ENCODE assay signal across 1 cellular context in the genomic region with DNA sequence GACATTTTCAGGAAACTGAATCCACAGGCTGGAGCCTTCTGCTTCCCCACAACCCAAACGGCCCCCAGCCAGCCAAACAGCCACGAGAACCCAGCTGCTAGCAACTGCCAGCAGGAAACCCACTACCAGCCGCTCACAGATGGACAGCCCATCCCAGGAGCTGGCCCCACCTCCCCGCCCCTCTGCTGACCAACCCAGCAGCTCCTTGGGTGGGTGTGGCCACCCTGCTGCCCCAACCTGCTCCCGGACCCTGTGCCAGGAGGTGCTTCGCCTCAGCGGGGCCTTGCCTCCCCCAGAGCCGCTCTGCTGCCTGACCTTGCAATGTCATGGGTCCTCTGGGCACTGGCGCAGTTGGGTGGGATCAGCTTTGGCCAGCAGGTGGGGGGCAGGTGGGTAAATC.
TF ChIP-seq lines count a peak whose summit lies in the region.

No MANE protein-coding gene starts in this region.

TF ChIP-seq in H1, 55 proteins besides CTCF, POLR2A, EP300 and RAD21:
- TF ChIP-seq CHD1 (IDR thresholded peaks at IDR 0.05; ENCODE audit: low read depth, low read length) (no peak), TAF7 (optimal IDR thresholded peaks at IDR 0.05; ENCODE audit: borderline replicate concordance, low read depth, low read length) (no peak), TAF1 (IDR thresholded peaks at IDR 0.05; ENCODE audit: low read depth, low read length) (no peak), SIN3A (conservative IDR thresholded peaks at IDR 0.05 in 1 of 2, IDR thresholded peaks at IDR 0.05 in 1 of 2; ENCODE audit: low read depth in 1 of 2, low read length in 2 of 2) (0 out of 4 replicates have a peak, but pooled peaks of 1 of the 2 experiments have one; percentile 27)
